In genomic region chr10:31707578-31708411, GRCh38 we compare ENCODE assay signal across 8 cellular contexts.
DNase-seq lines count a peak whose midpoint lies in the region; ATAC-seq and TF ChIP-seq lines count a peak whose summit lies in the region.

No MANE protein-coding gene starts in this region.

- TF ChIP-seq CTCF in AG09319 (IDR thresholded peaks at IDR 0.05; ENCODE audit: low read depth, low read length) = no peak

- ATAC-seq in GM19025 (IDR thresholded peaks at IDR 0.05; ENCODE audit: low read depth, unreplicated experiment) (peak; percentile 77), HG03280 (IDR thresholded peaks at IDR 0.05; ENCODE audit: unreplicated experiment) (peak; percentile 82), T-helper 17 cell (peak; percentile 49)

- H3K27ac Mint-ChIP-seq in T-helper 17 cell = peak overlapping the region; percentile 5

- H3K36me3 Mint-ChIP-seq in T-helper 17 cell (ENCODE audit: low read depth) = peaks cover 2% of the 10 kb centered on the region

- H3K27me3 Mint-ChIP-seq in T-helper 17 cell = no peaks in the 10 kb centered on the region

- peaks cover 10% of the 10 kb centered on the region for H3K4me1 Mint-ChIP-seq in T-helper 17 cell

- H3K4me3 Mint-ChIP-seq in T-helper 17 cell = peak overlapping the region; percentile 13

- DNase-seq in AG09319 (ENCODE audit: extremely low read depth, low read depth) (peak; percentile 32), T-helper 17 cell (no peak), dedifferentiated amniotic fluid mesenchymal stem cell (ENCODE audit: extremely low spot score) (peak; percentile 18), lung microvascular endothelial cell (ENCODE audit: low read depth in 2 of 2) (peak; percentile 46 to 96), DMS53 (lab: John Stamatoyannopoulos, UW) (no peak)
- peak; percentile 8 for DNase-seq in stimulated activated CD8-positive, alpha-beta memory T cell treated with anti-CD3 and anti-CD28 coated beads, Interleukin-12 subunit alpha, Interleukin-12 subunit beta, amount 100 ng/mL, for 24 hours (ENCODE audit: extremely low read depth)

- no peaks in the 10 kb centered on the region for H3K9me3 ChIP-seq in T-helper 17 cell (ENCODE audit: control insufficient read depth, low read length, poor library complexity, severe bottlenecking)

Comparison
In these comparisons a context has a peak if more than half of its experiments do, and no peak if none do; other contexts are left out.
1. DNase-seq: peak in AG09319 (single experiment), dedifferentiated amniotic fluid mesenchymal stem cell (single experiment), lung microvascular endothelial cell (2 of 2) and stimulated activated CD8-positive, alpha-beta memory T cell treated with anti-CD3 and anti-CD28 coated beads, Interleukin-12 subunit alpha, Interleukin-12 subunit beta, amount 100 ng/mL, for 24 hours (single experiment); none in T-helper 17 cell (0 of 3) and DMS53 (single experiment).
2. Peak in every context shown above with its lines, with median percentiles within 50 percentile points of each other: ATAC-seq.